Comparison of ENCODE assay signal across 8 cellular contexts in the genomic region with DNA sequence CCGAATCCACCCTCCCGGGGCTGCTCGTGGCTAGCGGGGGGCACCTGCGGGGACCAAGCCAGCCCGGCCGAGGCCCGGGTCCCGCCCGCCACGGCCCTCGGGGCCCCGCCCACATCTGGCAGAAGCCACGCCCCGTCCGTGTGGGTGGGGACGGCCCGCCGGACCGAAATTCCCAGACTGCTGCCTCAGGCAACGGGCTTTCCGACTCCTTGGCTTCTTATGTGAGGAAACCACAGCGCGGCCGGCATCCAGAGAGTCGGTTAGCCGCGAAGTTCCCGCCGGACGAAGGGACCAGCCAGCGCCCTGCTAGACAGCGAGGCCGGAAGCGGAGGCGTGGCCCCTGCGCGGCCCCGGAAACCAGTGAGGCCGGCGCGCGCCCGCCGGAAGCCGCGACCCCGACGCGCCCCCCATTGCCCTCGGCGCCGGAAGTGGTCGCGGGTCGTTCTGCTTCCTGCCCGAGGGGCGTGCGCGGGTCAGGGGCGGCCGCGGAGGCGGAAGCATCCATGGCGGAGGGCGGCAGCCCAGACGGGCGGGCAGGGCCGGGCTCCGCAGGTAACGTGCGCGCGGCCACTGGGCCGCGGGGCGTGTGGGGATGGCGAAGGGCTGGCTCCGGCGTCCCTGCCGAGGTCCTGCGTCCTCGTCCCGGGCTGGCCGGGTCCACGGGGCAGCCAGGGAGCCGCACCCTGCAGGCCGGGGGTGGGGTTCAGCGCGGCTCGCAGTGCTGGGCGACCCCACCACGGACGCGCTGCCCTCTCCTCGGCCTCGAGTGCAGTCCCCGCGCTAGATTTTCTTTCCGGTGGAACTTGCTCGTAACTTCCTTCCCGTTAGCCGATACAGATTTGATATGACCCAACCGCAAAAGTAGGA. TPM values are rescaled to one million over a fixed set of nuclear protein-coding genes. Genes with fewer than 3 reads are reported as not detected.
A peak's percentile ranks its signal among the peaks of the same experiment; 100 is the strongest.
DNase-seq lines count a peak whose midpoint lies in the region; ATAC-seq and TF ChIP-seq lines count a peak whose summit lies in the region.

A gene with protein sequence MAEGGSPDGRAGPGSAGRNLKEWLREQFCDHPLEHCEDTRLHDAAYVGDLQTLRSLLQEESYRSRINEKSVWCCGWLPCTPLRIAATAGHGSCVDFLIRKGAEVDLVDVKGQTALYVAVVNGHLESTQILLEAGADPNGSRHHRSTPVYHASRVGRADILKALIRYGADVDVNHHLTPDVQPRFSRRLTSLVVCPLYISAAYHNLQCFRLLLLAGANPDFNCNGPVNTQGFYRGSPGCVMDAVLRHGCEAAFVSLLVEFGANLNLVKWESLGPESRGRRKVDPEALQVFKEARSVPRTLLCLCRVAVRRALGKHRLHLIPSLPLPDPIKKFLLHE (plus strand): TSS at position 360 of the 867 bp plus-strand sequence. CDS start 144 bp downstream, at position 504.

- H3K4me3 ChIP-seq in fibroblast of lung (replicated peaks in 1 of 4; ENCODE audit: control extremely low read depth in 1 of 4, insufficient read depth in 1 of 4, low read depth in 3 of 4, low read length in 4 of 4): peak within 1 kb of the TSS; percentile 75 to 93 (median 90)

- no peak for TF ChIP-seq CTCF in fibroblast of lung (conservative IDR thresholded peaks at IDR 0.05 in 1 of 2, IDR thresholded peaks at IDR 0.05 in 1 of 2; ENCODE audit: low read depth in 1 of 2, low read length in 2 of 2)
- no peak for TF ChIP-seq CTCF in natural killer cell (IDR thresholded peaks at IDR 0.05)

- H3K9me3 ChIP-seq in fibroblast of lung (ENCODE audit: control insufficient read depth, insufficient read depth, low read depth, low read length): no peaks in the 10 kb centered on the region

- H3K4me2 ChIP-seq in fibroblast of lung (ENCODE audit: extremely low read depth, insufficient read depth, low read length): peak within 1 kb of the TSS; percentile 96

- peaks cover 3% of the 10 kb centered on the region for H3K36me3 ChIP-seq in fibroblast of lung (ENCODE audit: control insufficient read depth, insufficient read depth, low read length)

- peak within 1 kb of the TSS; percentile 89 for H3K4me3 Mint-ChIP-seq in natural killer cell

- peak within 1 kb of the TSS; percentile 41 for H2AFZ ChIP-seq in fibroblast of lung (ENCODE audit: low read length)

- H3K27me3 Mint-ChIP-seq in natural killer cell (ENCODE audit: low read depth in 2 of 2): no peaks in the 10 kb centered on the region

- H3K27me3 ChIP-seq in fibroblast of lung (ENCODE audit: control insufficient read depth, insufficient read depth, low read length): no peaks in the 10 kb centered on the region

- H3K9ac ChIP-seq in fibroblast of lung (ENCODE audit: insufficient read depth, low read length): peak within 1 kb of the TSS; percentile 96

- intact Hi-C loops in natural killer cell (cut with micrococcal nuclease): loop anchor here (2.0 kb wide), 3 partner anchors 20 to 138 kb away; a partner anchor contains a TSS

- peaks cover 45% of the 10 kb centered on the region for H3K79me2 ChIP-seq in fibroblast of lung (ENCODE audit: control insufficient read depth, insufficient read depth, low read length)

- H3K27ac Mint-ChIP-seq in natural killer cell: peak within 1 kb of the TSS; percentile 90 to 91

- no peaks in the 10 kb centered on the region for H3K9me3 Mint-ChIP-seq in natural killer cell

- peak within 1 kb of the TSS; percentile 94 for H3K27ac ChIP-seq in fibroblast of lung (ENCODE audit: insufficient read depth, low read length)

- H3K4me1 ChIP-seq in fibroblast of lung (ENCODE audit: control insufficient read depth, extremely low read depth, insufficient read depth, low read length): peaks cover 24% of the 10 kb centered on the region

- no peaks in the 10 kb centered on the region for H4K20me1 ChIP-seq in fibroblast of lung (ENCODE audit: control insufficient read depth, extremely low read depth, insufficient read depth, low read length)

- ATAC-seq in GM21367 (IDR thresholded peaks at IDR 0.05; ENCODE audit: unreplicated experiment) (peak; percentile 74), natural killer cell (peak; percentile 82 to 88 (median 85))
- ATAC-seq in stimulated activated naive CD8-positive, alpha-beta T cell treated with anti-CD3 and anti-CD28 coated beads, Interleukin-15, Interleukin-2, amounts not matched to agents 100 U/mL and 50 U/mL, for 24 hours: peak; percentile 85

- peaks cover 8% of the 10 kb centered on the region for H3K36me3 Mint-ChIP-seq in natural killer cell

- H3K4me1 Mint-ChIP-seq in natural killer cell: peaks cover 42 to 55% of the 10 kb centered on the region in 2 donors

- DNase-seq in DMS 273 (lab: John Stamatoyannopoulos, UW; ENCODE audit: unreplicated experiment): peak; percentile 89
- DNase-seq in HT1080 (ENCODE audit: low read depth): peak; percentile 93
- DNase-seq in RKO (ENCODE audit: low spot score): peak; percentile 94
- peak; percentile 79 for DNase-seq in activated T-helper 1 cell treated with Interleukin-2 at 50 U/mL for 16 hours (ENCODE audit: low read depth)
- DNase-seq in fibroblast of lung (ENCODE audit: low read depth in 2 of 2): peak; percentile 74 to 92
- peak; percentile 83 for DNase-seq in natural killer cell
- DNase-seq in stimulated activated naive CD8-positive, alpha-beta T cell treated with anti-CD3 and anti-CD28 coated beads, Interleukin-15, Interleukin-2, amounts not matched to agents 100 U/mL and 50 U/mL, for 24 hours: peak; percentile 89

RNA-seq across cellular contexts. Expression of the gene that starts here (rescaled TPM):
- total RNA-seq in HT1080 (2014; rRNA removed; shearing (Covaris generic)): 49.9 and 56.6 TPM in 2 replicates
- 57.8 and 61.7 TPM in 2 replicates for polyA plus RNA-seq in HT1080 (2015; cell fraction: cytosol; rRNA removed)
- 98.2 and 121 TPM in 2 replicates for polyA plus RNA-seq in HT1080 (2015; cell fraction: nucleus; rRNA removed)
- total RNA-seq in fibroblast of lung: 18.2 and 40.6 TPM in 2 replicates
- 19.3 and 31.1 TPM in 2 replicates for polyA plus RNA-seq in fibroblast of lung
- 26.7 and 44.6 TPM in 2 replicates for polyA plus RNA-seq in fibroblast of lung (2012)
- polyA minus RNA-seq in fibroblast of lung (ENCODE audit: low replicate concordance): 26.1 and 39.5 TPM in 2 replicates
- 10 to 100 TPM; 38.3 to 47.5 (median 38.9) TPM for total RNA-seq in natural killer cell

Comparison
In these comparisons a context has a peak if more than half of its experiments do, and no peak if none do; other contexts are left out.
1. Peak in every context shown above with its lines: DNase-seq, ATAC-seq, H3K4me3 ChIP-seq and H3K27ac ChIP-seq.